In the genomic region with DNA sequence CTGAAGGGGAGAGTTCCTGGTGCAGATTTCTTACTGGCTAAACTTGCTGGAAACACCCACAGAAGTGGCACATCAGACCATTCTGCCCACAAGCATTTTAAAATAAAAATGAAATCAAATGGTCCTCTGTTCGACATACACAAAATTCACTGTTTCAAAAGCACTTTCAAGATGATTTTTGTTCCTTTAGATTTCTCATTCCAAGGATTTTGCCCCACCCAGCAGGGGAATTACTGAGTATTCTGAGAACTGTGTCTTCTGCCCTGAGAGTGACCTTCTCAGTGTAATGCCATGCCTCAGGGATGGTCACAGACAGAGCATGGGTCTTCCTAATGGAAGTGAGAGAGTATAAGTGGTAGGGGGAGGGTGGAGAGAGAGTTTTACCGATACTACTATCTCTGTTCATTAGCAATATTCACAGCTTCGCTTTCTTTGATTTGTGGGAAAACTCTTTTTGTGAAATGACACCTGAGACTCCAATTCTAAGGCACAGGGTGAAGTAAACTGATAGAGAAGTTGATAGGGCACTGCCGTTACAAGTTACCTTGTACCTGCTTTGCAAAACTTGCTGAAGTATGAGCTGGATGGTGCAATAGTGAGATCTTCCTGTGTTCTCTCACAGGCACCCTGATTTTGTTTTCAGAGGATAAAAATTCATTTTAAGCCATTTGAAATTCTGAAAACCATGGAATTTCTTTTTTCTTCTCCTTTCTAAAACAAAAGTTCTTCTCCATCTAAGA, we compare ENCODE assay signal across 16 cellular contexts.
DNase-seq lines count a peak whose midpoint lies in the region; ATAC-seq lines count a peak whose summit lies in the region.
"Had no signal": no experiment of that assay in that cellular context is flagged by ENCODE, and none has a peak within 500 bp of the region (broad histone marks: within the 10 kb centered on the region; RNA-seq: fewer than 3 reads in every experiment).

No MANE protein-coding gene starts in this region.

- H3K9ac ChIP-seq in mesenchymal stem cell (ENCODE audit: low read length): no peak overlapping the region

- H3K4me3 Mint-ChIP-seq in T-helper 2 cell treated with Interferon-gamma antibody and Interleukin-4, amounts not matched to agents 5 μg/mL and 100 μg/mL, for 36 hours: no peak overlapping the region
- H3K4me3 Mint-ChIP-seq in activated T-cell treated with anti-CD3 and anti-CD28 coated beads, Interleukin-2, amount 50 U/mL, for 72 hours: no peak overlapping the region

- DNase-seq in EH (ENCODE audit: low read depth): peak; percentile 27
- no peak for DNase-seq in caudate nucleus (lab: John Stamatoyannopoulos, UW)
- no peak for DNase-seq in mesenchymal stem cell
- DNase-seq in sciatic nerve (ENCODE audit: low spot score): no peak
- no peak for DNase-seq in AG08395 (ENCODE audit: low spot score)
- DNase-seq in T-helper 2 cell treated with Interferon-gamma antibody and Interleukin-4, amounts not matched to agents 5 μg/mL and 100 μg/mL, for 36 hours (ENCODE audit: low spot score): no peak
- no peak for DNase-seq in activated T-cell treated with anti-CD3 and anti-CD28 coated beads, Interleukin-2, amount 50 U/mL, for 72 hours
- DNase-seq: HCEC 1CT, Kasumi-1, MV-4-11, NCI-H1417 treated with DMSO at 0.1 percent for 48 hours, NCI-H2029 treated with DMSO at 0.1 percent for 48 hours, NCI-H510A treated with DMSO at 0.1 percent for 48 hours had no signal

- H2BK12ac ChIP-seq in mesenchymal stem cell (ENCODE audit: low read length in 2 of 2): peak overlapping the region; percentile 31 to 44

- peak overlapping the region in 1 of 2 experiments; percentile 30 for H3K18ac ChIP-seq in mesenchymal stem cell (ENCODE audit: low read depth in 1 of 2, low read length in 2 of 2)

- H2AK5ac ChIP-seq in mesenchymal stem cell (ENCODE audit: low read length, severe bottlenecking): no peak overlapping the region

- no peaks in the 10 kb centered on the region for H3K9me3 ChIP-seq in mesenchymal stem cell (ENCODE audit: control insufficient read depth, low read length)

- H3K27ac ChIP-seq in caudate nucleus (ENCODE audit: low read depth, low read length): peak overlapping the region; percentile 97
- no peak overlapping the region for H3K27ac ChIP-seq in mesenchymal stem cell (ENCODE audit: low read length, poor library complexity, severe bottlenecking)
- H3K27ac ChIP-seq: C4-2B had no signal

- H3K4ac ChIP-seq in mesenchymal stem cell (ENCODE audit: low read depth in 1 of 2, low read length in 2 of 2): peak overlapping the region in 1 of 2 experiments; percentile 6

- H2AFZ ChIP-seq in mesenchymal stem cell (ENCODE audit: low read depth, low read length): no peak overlapping the region

- no peak overlapping the region for H3K4me3 ChIP-seq in mesenchymal stem cell (ENCODE audit: insufficient read depth in 1 of 2, low read depth in 1 of 2, low read length in 2 of 2)

- H2BK120ac ChIP-seq in mesenchymal stem cell (ENCODE audit: low read depth, low read length): no peak overlapping the region

- H3K23ac ChIP-seq in mesenchymal stem cell (ENCODE audit: low read length in 2 of 2): no peak overlapping the region

- ATAC-seq in sciatic nerve: peak; percentile 33
- ATAC-seq in HG02623 (IDR thresholded peaks at IDR 0.05; ENCODE audit: unreplicated experiment): no peak
- ATAC-seq in activated T-cell treated with anti-CD3 and anti-CD28 coated beads, Interleukin-2, amount 50 U/mL, for 72 hours (replicated peaks in 1 of 2): no peak
- ATAC-seq: Panc1 had no signal

- H3K14ac ChIP-seq in mesenchymal stem cell (ENCODE audit: low read length in 2 of 2): no peak overlapping the region

- H3K36me3 ChIP-seq in mesenchymal stem cell (ENCODE audit: control insufficient read depth in 1 of 2, insufficient read depth in 2 of 2, low read depth in 1 of 2, low read length in 2 of 2): no peaks in the 10 kb centered on the region

- intact Hi-C loops in sciatic nerve (cut with DNase I): no loop called here

- H2BK5ac ChIP-seq in mesenchymal stem cell (ENCODE audit: low read depth, low read length, poor library complexity, severe bottlenecking): no peak overlapping the region

- H3K27me3 ChIP-seq in mesenchymal stem cell (ENCODE audit: control insufficient read depth in 1 of 2, insufficient read depth in 1 of 2, low read length in 2 of 2): no peaks in the 10 kb centered on the region

- no peaks in the 10 kb centered on the region for H3K4me1 Mint-ChIP-seq in T-helper 2 cell treated with Interferon-gamma antibody and Interleukin-4, amounts not matched to agents 5 μg/mL and 100 μg/mL, for 36 hours (ENCODE audit: low read depth)
- H3K4me1 Mint-ChIP-seq in activated T-cell treated with anti-CD3 and anti-CD28 coated beads, Interleukin-2, amount 50 U/mL, for 72 hours (ENCODE audit: low read depth): no peaks in the 10 kb centered on the region

- no peaks in the 10 kb centered on the region for H3K79me1 ChIP-seq in mesenchymal stem cell (replicated peaks; ENCODE audit: low read length, poor library complexity, severe bottlenecking)

- no peak overlapping the region for H3K27ac Mint-ChIP-seq in T-helper 2 cell treated with Interferon-gamma antibody and Interleukin-4, amounts not matched to agents 5 μg/mL and 100 μg/mL, for 36 hours
- H3K27ac Mint-ChIP-seq in activated T-cell treated with anti-CD3 and anti-CD28 coated beads, Interleukin-2, amount 50 U/mL, for 72 hours: no peak overlapping the region

- 93% methylated on average over 3 of the region's 4 CpGs for WGBS in mesenchymal stem cell

- H3K4me2 ChIP-seq in mesenchymal stem cell (ENCODE audit: low read length, poor library complexity, severe bottlenecking): no peak overlapping the region

- H4K91ac ChIP-seq in mesenchymal stem cell (ENCODE audit: low read length): no peak overlapping the region

- peaks cover 1% of the 10 kb centered on the region for H3K4me1 ChIP-seq in mesenchymal stem cell (ENCODE audit: control insufficient read depth, insufficient read depth, low read depth, low read length)

- no peak overlapping the region for H2BK15ac ChIP-seq in mesenchymal stem cell (ENCODE audit: low read depth, poor library complexity, severe bottlenecking)

- H3K36me3 Mint-ChIP-seq in T-helper 2 cell treated with Interferon-gamma antibody and Interleukin-4, amounts not matched to agents 5 μg/mL and 100 μg/mL, for 36 hours (ENCODE audit: low read depth): no peaks in the 10 kb centered on the region
- no peaks in the 10 kb centered on the region for H3K36me3 Mint-ChIP-seq in activated T-cell treated with anti-CD3 and anti-CD28 coated beads, Interleukin-2, amount 50 U/mL, for 72 hours (ENCODE audit: insufficient read depth in 2 of 2)

- peaks cover 3% of the 10 kb centered on the region for H3K27me3 Mint-ChIP-seq in T-helper 2 cell treated with Interferon-gamma antibody and Interleukin-4, amounts not matched to agents 5 μg/mL and 100 μg/mL, for 36 hours (ENCODE audit: low read depth)
- no peaks in the 10 kb centered on the region for H3K27me3 Mint-ChIP-seq in activated T-cell treated with anti-CD3 and anti-CD28 coated beads, Interleukin-2, amount 50 U/mL, for 72 hours (ENCODE audit: low read depth)

- no peaks in the 10 kb centered on the region for H3K9me3 Mint-ChIP-seq in T-helper 2 cell treated with Interferon-gamma antibody and Interleukin-4, amounts not matched to agents 5 μg/mL and 100 μg/mL, for 36 hours
- no peaks in the 10 kb centered on the region for H3K9me3 Mint-ChIP-seq in activated T-cell treated with anti-CD3 and anti-CD28 coated beads, Interleukin-2, amount 50 U/mL, for 72 hours

- peak overlapping the region; percentile 32 for H4K8ac ChIP-seq in mesenchymal stem cell (ENCODE audit: low read length)
